In the genomic region with DNA sequence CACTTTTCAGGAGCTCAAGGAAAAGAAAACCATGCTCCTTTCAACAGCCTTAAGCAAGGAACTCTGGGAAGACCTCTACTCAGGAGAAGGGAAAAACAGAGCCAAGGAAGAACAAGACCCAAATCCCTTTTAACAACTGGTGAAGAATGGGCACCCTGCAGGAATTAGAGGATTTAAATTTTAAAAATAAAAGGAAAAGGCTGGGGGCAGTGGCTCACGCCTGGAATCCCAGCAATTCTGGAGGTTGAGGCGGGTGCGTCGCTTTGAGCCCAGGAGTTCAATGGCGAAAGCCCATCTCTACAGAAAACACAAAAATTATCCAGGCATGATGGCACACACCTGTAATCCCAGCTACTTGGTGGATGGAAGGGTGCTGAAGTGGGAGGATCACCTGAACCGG, we compare ENCODE assay signal across 1 cellular context.
A peak's percentile ranks its signal among the peaks of the same experiment; 100 is the strongest.
TF ChIP-seq lines count a peak whose summit lies in the region.

No MANE protein-coding gene starts in this region.

TF ChIP-seq in H1, 55 proteins besides CTCF, POLR2A, EP300 and RAD21:
- TF ChIP-seq E2F6 (IDR thresholded peaks at IDR 0.05): no peak
- peak; percentile 53; the same call in 1 of the 2 replicates for TF ChIP-seq TEAD4 (IDR thresholded peaks at IDR 0.05; ENCODE audit: low read depth, low read length)
